ENCODE assay signal across 21 cellular contexts in the genomic region with DNA sequence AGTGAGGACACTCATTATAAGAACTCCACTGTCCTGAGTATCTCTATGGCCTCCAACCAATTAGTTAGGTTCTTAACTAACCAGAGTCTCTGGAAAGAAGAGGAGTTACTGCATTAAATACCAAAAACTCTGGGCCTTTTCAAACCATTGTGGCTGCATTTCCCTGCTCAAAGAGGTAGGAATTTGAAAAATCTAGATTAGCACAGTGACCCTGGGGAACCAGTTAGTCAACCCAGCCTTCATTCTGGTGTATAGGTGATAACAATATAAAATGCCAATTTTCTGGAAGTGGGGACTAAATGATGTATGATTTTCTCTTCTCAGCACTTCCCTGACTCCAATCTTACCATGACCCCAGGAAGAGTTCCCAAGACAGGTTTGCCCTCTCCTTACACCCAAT.
"Had no signal": no experiment of that assay in that cellular context is flagged by ENCODE, and none has a peak within 500 bp of the region (broad histone marks: within the 10 kb centered on the region; RNA-seq: fewer than 3 reads in every experiment).

No MANE protein-coding gene starts in this region.

- H3K27ac Mint-ChIP-seq: activated naive CD4-positive, alpha-beta T cell treated with anti-CD3 and anti-CD28 coated beads, Interleukin-2, amount 50 U/mL, for 24 hours; activated T-cell treated with anti-CD3 and anti-CD28 coated beads, Interleukin-2, amount 50 U/mL, for 72 hours; naive thymus-derived CD8-positive, alpha-beta T cell had no signal

- H3K4me1 ChIP-seq: thyroid gland had no signal

- H3K4me1 Mint-ChIP-seq: activated naive CD4-positive, alpha-beta T cell treated with anti-CD3 and anti-CD28 coated beads, Interleukin-2, amount 50 U/mL, for 24 hours had no signal

- ATAC-seq: activated T-cell treated with anti-CD3 and anti-CD28 coated beads, Interleukin-2, amount 50 U/mL, for 72 hours; naive thymus-derived CD8-positive, alpha-beta T cell had no signal

- H3K4me2 ChIP-seq: hepatocyte had no signal

- H3K27me3 Mint-ChIP-seq: activated naive CD4-positive, alpha-beta T cell treated with anti-CD3 and anti-CD28 coated beads, Interleukin-2, amount 50 U/mL, for 24 hours; naive thymus-derived CD8-positive, alpha-beta T cell had no signal

- FAIRE-seq: astrocyte, endothelial cell of umbilical vein had no signal

- H3K36me3 ChIP-seq: thyroid gland, vagina, WERI-Rb-1 had no signal

- H3K79me2 ChIP-seq: hepatocyte had no signal

- H3K4me3 ChIP-seq: hepatocyte, thyroid gland, vagina had no signal

- H3K9me3 ChIP-seq: thyroid gland, vagina had no signal

- H3K27me3 ChIP-seq: hepatocyte, thyroid gland, vagina had no signal

- H3K27ac ChIP-seq: hepatocyte, thyroid gland, vagina, WERI-Rb-1 had no signal

- H2AFZ ChIP-seq: hepatocyte had no signal

- H3K9me3 Mint-ChIP-seq: activated naive CD4-positive, alpha-beta T cell treated with anti-CD3 and anti-CD28 coated beads, Interleukin-2, amount 50 U/mL, for 24 hours; immature natural killer cell had no signal

- DNase-seq: activated CD4-positive, alpha-beta T cell treated with anti-CD3 and anti-CD28 coated beads, Interleukin-2, amount 50 U/mL, for 4 hours; activated effector memory CD4-positive, alpha-beta T cell treated with anti-CD3 and anti-CD28 coated beads, Interleukin-2, amount 50 U/mL, for 16 hours; activated T-cell treated with anti-CD3 and anti-CD28 coated beads, Interleukin-2, amount 50 U/mL, for 72 hours; dermis blood vessel endothelial cell; effector memory CD4-positive, alpha-beta T cell; immature natural killer cell; mesenchymal stem cell; naive thymus-derived CD8-positive, alpha-beta T cell; posterior cingulate gyrus; retina; stimulated activated CD4-positive, alpha-beta T cell treated with anti-CD3 and anti-CD28 coated beads, Interleukin-12 subunit alpha, Interleukin-12 subunit beta, amount 100 ng/mL, for 4 hours; stimulated activated CD4-positive, alpha-beta T cell treated with anti-CD3 and anti-CD28 coated beads, Interleukin-1b, Interleukin-23, amount 100 ng/mL, for 48 hours; stimulated activated CD8-positive, alpha-beta memory T cell treated with anti-CD3 and anti-CD28 coated beads, Interleukin-4, amount 100 ng/mL, for 48 hours; stimulated activated naive CD4-positive, alpha-beta T cell treated with Interleukin-2 at 50 U/mL for 16 hours; thyroid gland; WERI-Rb-1 had no signal

- H3K36me3 Mint-ChIP-seq: activated naive CD4-positive, alpha-beta T cell treated with anti-CD3 and anti-CD28 coated beads, Interleukin-2, amount 50 U/mL, for 24 hours; immature natural killer cell; naive thymus-derived CD8-positive, alpha-beta T cell had no signal

- H3K4me3 Mint-ChIP-seq: activated naive CD4-positive, alpha-beta T cell treated with anti-CD3 and anti-CD28 coated beads, Interleukin-2, amount 50 U/mL, for 24 hours; activated T-cell treated with anti-CD3 and anti-CD28 coated beads, Interleukin-2, amount 50 U/mL, for 72 hours; immature natural killer cell; naive thymus-derived CD8-positive, alpha-beta T cell had no signal
